ENCODE assay signal across 14 cellular contexts in the genomic region with DNA sequence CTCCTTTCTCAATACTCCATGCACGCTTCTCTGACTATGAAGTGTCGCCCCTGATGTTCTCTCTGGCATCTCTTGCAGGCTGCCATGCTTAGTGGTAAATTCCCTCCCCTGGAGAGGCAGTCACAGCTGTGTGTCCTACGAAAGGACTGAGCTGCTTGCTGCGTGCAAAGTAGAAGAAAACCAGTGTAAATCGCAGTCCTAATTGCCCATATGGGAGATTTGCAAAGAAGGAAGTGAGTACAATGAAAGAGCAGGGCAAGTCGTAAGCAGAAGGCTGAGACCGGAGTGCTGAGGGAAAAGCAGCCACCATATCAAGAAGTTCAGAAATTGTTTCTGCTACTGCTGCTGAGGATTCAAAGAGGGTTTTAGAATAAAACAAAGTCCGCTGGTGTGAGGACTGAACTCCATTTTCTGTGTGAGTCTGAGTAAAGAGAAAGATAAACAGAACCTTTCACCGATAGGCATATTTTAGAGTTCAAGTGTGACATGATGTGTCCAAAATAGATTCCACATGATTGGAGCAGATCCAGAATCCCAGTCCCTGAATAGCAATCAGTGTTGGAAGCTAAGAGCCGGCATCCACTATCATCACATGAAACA.
A peak's percentile ranks its signal among the peaks of the same experiment; 100 is the strongest.
DNase-seq lines count a peak whose midpoint lies in the region; ATAC-seq and TF ChIP-seq lines count a peak whose summit lies in the region.
"Had no signal": no experiment of that assay in that cellular context is flagged by ENCODE, and none has a peak within 500 bp of the region (broad histone marks: within the 10 kb centered on the region; RNA-seq: fewer than 3 reads in every experiment).

No MANE protein-coding gene starts in this region.

- H3K36me3 Mint-ChIP-seq in activated T-cell treated with anti-CD3 and anti-CD28 coated beads, Interleukin-2, amount 50 U/mL, for 72 hours (ENCODE audit: insufficient read depth in 2 of 2), result no peaks in the 10 kb centered on the region
- H3K36me3 Mint-ChIP-seq: activated CD4-positive, alpha-beta memory T cell treated with anti-CD3 and anti-CD28 coated beads for 36 hours had no signal

- peaks cover 2 to 6% of the 10 kb centered on the region in 2 donors for H3K9me3 Mint-ChIP-seq in activated T-cell treated with anti-CD3 and anti-CD28 coated beads, Interleukin-2, amount 50 U/mL, for 72 hours

- H3K27ac Mint-ChIP-seq in activated T-cell treated with anti-CD3 and anti-CD28 coated beads, Interleukin-2, amount 50 U/mL, for 72 hours, result no peak overlapping the region
- H3K27ac Mint-ChIP-seq: activated CD4-positive, alpha-beta memory T cell treated with anti-CD3 and anti-CD28 coated beads for 36 hours had no signal

- H4K20me1 ChIP-seq in Karpas-422 (ENCODE audit: insufficient read depth, low read depth, low read length), result no peaks in the 10 kb centered on the region

- H3K27me3 Mint-ChIP-seq in activated T-cell treated with anti-CD3 and anti-CD28 coated beads, Interleukin-2, amount 50 U/mL, for 72 hours (ENCODE audit: low read depth), result no peaks in the 10 kb centered on the region
- H3K27me3 Mint-ChIP-seq: activated CD4-positive, alpha-beta memory T cell treated with anti-CD3 and anti-CD28 coated beads for 36 hours had no signal

- H3K27me3 ChIP-seq in Karpas-422 (ENCODE audit: low read length) (no peaks in the 10 kb centered on the region), left lung (no peaks in the 10 kb centered on the region)
- H3K27me3 ChIP-seq: ovary had no signal

- peaks cover 8% of the 10 kb centered on the region for H3K4me1 ChIP-seq in Karpas-422 (ENCODE audit: low read length)
- H3K4me1 ChIP-seq in left lung, result no peaks in the 10 kb centered on the region

- 0 out of 2 replicates have a peak overlapping the region, but pooled peaks have one; percentile 15 for H3K9ac ChIP-seq in Karpas-422 (ENCODE audit: low read length)

- H3K4me3 Mint-ChIP-seq in activated T-cell treated with anti-CD3 and anti-CD28 coated beads, Interleukin-2, amount 50 U/mL, for 72 hours, result no peak overlapping the region
- H3K4me3 Mint-ChIP-seq: activated CD4-positive, alpha-beta memory T cell treated with anti-CD3 and anti-CD28 coated beads for 36 hours had no signal

- H3K4me3 ChIP-seq in Karpas-422 (ENCODE audit: low read length), result no peak overlapping the region
- H3K4me3 ChIP-seq in left lung, result no peak overlapping the region
- H3K4me3 ChIP-seq: ovary had no signal

- DNase-seq in Karpas-422 (peak; percentile 62), dedifferentiated amniotic fluid mesenchymal stem cell (ENCODE audit: extremely low spot score) (peak; percentile 38), left lung (no peak), stromal cell of bone marrow (ENCODE audit: low read depth) (peak; percentile 36), GM10266 (ENCODE audit: extremely low spot score) (no peak)
- no peak for DNase-seq in activated T-cell treated with anti-CD3 and anti-CD28 coated beads, Interleukin-2, amount 50 U/mL, for 72 hours
- DNase-seq in activated naive CD4-positive, alpha-beta T cell treated with Interleukin-2 at 50 U/mL for 16 hours, result no peak
- DNase-seq: activated CD4-positive, alpha-beta memory T cell treated with anti-CD3 and anti-CD28 coated beads for 36 hours; NCI-H1436; ovary; SIG-M5 had no signal

- TF ChIP-seq CTCF in left lung (IDR thresholded peaks at IDR 0.05) (no peak), GM10266 (IDR thresholded peaks at IDR 0.05; ENCODE audit: control insufficient read depth, insufficient read depth, low read depth, missing control alignments) (no peak)

- H3K9me3 ChIP-seq in Karpas-422 (ENCODE audit: low read length) (no peaks in the 10 kb centered on the region), left lung (no peaks in the 10 kb centered on the region)
- H3K9me3 ChIP-seq: ovary had no signal

- no peaks in the 10 kb centered on the region for H3K79me2 ChIP-seq in Karpas-422 (ENCODE audit: low read length)

- H3K27ac ChIP-seq in Karpas-422 (ENCODE audit: low read length) (no peak overlapping the region), left lung (peak overlapping the region; percentile 9 to 66)
- H3K27ac ChIP-seq: HL-60 had no signal

- no peaks in the 10 kb centered on the region for H3K4me1 Mint-ChIP-seq in activated T-cell treated with anti-CD3 and anti-CD28 coated beads, Interleukin-2, amount 50 U/mL, for 72 hours (ENCODE audit: low read depth)

- H3K36me3 ChIP-seq in Karpas-422 (ENCODE audit: insufficient read depth, low read length), result no peaks in the 10 kb centered on the region
- no peaks in the 10 kb centered on the region for H3K36me3 ChIP-seq in left lung
- H3K36me3 ChIP-seq: ovary had no signal

- peak overlapping the region; percentile 47; the same call in 1 of the 2 replicates for H2AFZ ChIP-seq in Karpas-422 (ENCODE audit: low read length)

- ATAC-seq in left lung (no peak), HG03139 (IDR thresholded peaks at IDR 0.05; ENCODE audit: unreplicated experiment) (no peak)
- no peak for ATAC-seq in activated T-cell treated with anti-CD3 and anti-CD28 coated beads, Interleukin-2, amount 50 U/mL, for 72 hours (replicated peaks in 1 of 2)
- ATAC-seq: HCT116 had no signal

- peak overlapping the region; percentile 37 for H3K4me2 ChIP-seq in Karpas-422 (ENCODE audit: low read depth, low read length, poor library complexity, severe bottlenecking)

- intact Hi-C loops in left lung (cut with DNase I), result no loop called here

- H3K9me2 ChIP-seq in Karpas-422 (replicated peaks; ENCODE audit: insufficient read depth, low read length), result no peaks in the 10 kb centered on the region

Comparison
In these comparisons a context has a peak if more than half of its experiments do, and no peak if none do; other contexts are left out.
1. DNase-seq: peak in Karpas-422 (single experiment), dedifferentiated amniotic fluid mesenchymal stem cell (single experiment) and stromal cell of bone marrow (single experiment); none in left lung (0 of 2), activated T-cell treated with anti-CD3 and anti-CD28 coated beads, Interleukin-2, amount 50 U/mL, for 72 hours (0 of 2), activated naive CD4-positive, alpha-beta T cell treated with Interleukin-2 at 50 U/mL for 16 hours (single experiment) and GM10266 (single experiment).